9 cellular contexts compared by ENCODE assay signal in the genomic region with DNA sequence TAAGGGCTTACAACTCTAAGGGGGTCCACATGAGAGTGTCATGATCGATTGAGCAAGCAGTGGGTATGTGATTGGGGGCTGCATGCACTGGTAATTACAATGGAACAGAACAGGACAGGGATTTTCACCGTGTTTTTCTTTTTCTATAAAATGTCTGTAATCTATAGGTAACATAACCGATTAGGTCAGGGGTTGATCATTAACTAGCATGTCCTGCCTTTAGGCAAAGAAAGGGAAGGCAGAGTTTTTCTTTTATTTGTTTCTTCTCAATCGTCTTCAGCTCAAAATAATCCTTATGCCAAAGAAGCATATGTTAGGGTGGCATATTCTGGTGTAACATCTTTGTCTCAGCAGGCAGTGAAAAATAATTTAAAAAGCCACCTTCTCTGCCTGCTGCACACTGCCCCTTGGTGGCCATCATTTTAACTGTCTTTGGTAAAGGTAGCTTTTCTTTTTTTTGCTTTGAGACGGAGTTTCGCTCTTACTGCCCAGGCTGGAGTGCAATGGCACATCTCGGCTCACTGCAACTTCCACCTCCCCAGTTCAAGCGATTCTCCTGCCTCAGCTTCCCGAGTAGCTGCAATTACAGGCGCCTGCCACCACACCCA. TPM values are rescaled to one million over a fixed set of nuclear protein-coding genes. Genes with fewer than 3 reads are reported as not detected.
A peak's percentile ranks its signal among the peaks of the same experiment; 100 is the strongest.
DNase-seq lines count a peak whose midpoint lies in the region; ATAC-seq and TF ChIP-seq lines count a peak whose summit lies in the region.
"Had no signal": no experiment of that assay in that cellular context is flagged by ENCODE, and none has a peak within 500 bp of the region (broad histone marks: within the 10 kb centered on the region; RNA-seq: fewer than 3 reads in every experiment).

No MANE protein-coding gene starts in this region.

- H3K9me3 ChIP-seq in osteoblast (ENCODE audit: low read depth, low read length): no peaks in the 10 kb centered on the region
- H3K9me3 ChIP-seq: SJSA1 had no signal

- H2AFZ ChIP-seq in osteoblast (ENCODE audit: low read length): peak overlapping the region; percentile 60

- BruUV-seq in Calu3 (replicated peaks; lab: Mats Ljungman, UMichigan): no TSS peak

- no peak overlapping the region for H3K27ac ChIP-seq in osteoblast (ENCODE audit: low read depth, low read length)
- H3K27ac ChIP-seq: SJSA1 had no signal

- no peaks in the 10 kb centered on the region for H3K4me1 Mint-ChIP-seq in Calu3 (ENCODE audit: low read depth, unreplicated experiment)
- H3K4me1 Mint-ChIP-seq in activated CD4-positive, alpha-beta T cell treated with anti-CD3 and anti-CD28 coated beads for 36 hours: peaks cover 23% of the 10 kb centered on the region

- TF ChIP-seq CTCF in Calu3 (IDR thresholded peaks at IDR 0.05; ENCODE audit: unreplicated experiment) (peak; percentile 17), epithelial cell of esophagus (IDR thresholded peaks at IDR 0.05; ENCODE audit: insufficient read depth, low read depth, low read length, missing control alignments) (peak; percentile 65), osteoblast (IDR thresholded peaks at IDR 0.05; ENCODE audit: extremely low read depth, low read depth, low read length) (peak; percentile 66)

- H3K27me3 ChIP-seq in osteoblast (ENCODE audit: insufficient read depth, low read length): no peaks in the 10 kb centered on the region
- H3K27me3 ChIP-seq: SJSA1 had no signal

- CTCF ChIA-PET in Calu3 (lab: Charles Lee): interaction anchor here (1.0 to 3.2 kb wide), 7 partner anchors 9 to 217 kb away, joined by 3 to 24 read pairs (median 4); a partner anchor contains a TSS
- CTCF ChIA-PET in activated CD4-positive, alpha-beta T cell treated with anti-CD3 and anti-CD28 coated beads for 36 hours (lab: Charles Lee): interaction anchor here (0.7 to 3.8 kb wide), 30 partner anchors 8 to 657 kb away, joined by 3 to 43 read pairs (median 3); a partner anchor contains a TSS

- H3K27ac Mint-ChIP-seq in Calu3 (ENCODE audit: unreplicated experiment): no peak overlapping the region
- H3K27ac Mint-ChIP-seq in activated CD4-positive, alpha-beta T cell treated with anti-CD3 and anti-CD28 coated beads for 36 hours: no peak overlapping the region

- H3K36me3 ChIP-seq in osteoblast (ENCODE audit: insufficient read depth, low read length): no peaks in the 10 kb centered on the region

- H3K9me3 Mint-ChIP-seq in Calu3 (ENCODE audit: low read depth, unreplicated experiment): no peaks in the 10 kb centered on the region
- H3K9me3 Mint-ChIP-seq in activated CD4-positive, alpha-beta T cell treated with anti-CD3 and anti-CD28 coated beads for 36 hours (ENCODE audit: low read depth): no peaks in the 10 kb centered on the region

- DNase-seq in Calu3: peak; percentile 4
- peak; percentile 49 for DNase-seq in KBM-7
- peak; percentile 19 for DNase-seq in activated CD4-positive, alpha-beta T cell treated with anti-CD3 and anti-CD28 coated beads for 36 hours
- DNase-seq in epithelial cell of esophagus (ENCODE audit: low read depth): peak; percentile 50
- DNase-seq in osteoblast (ENCODE audit: insufficient read length, low spot score, missing footprints): peak; percentile 79
- DNase-seq in NCI-H510A treated with DMSO at 0.1 percent for 48 hours (lab: John Stamatoyannopoulos, UW): no peak
- DNase-seq in GM19238 (ENCODE audit: insufficient read length, low spot score): no peak

- H3K4me1 ChIP-seq in osteoblast (ENCODE audit: insufficient read depth, low read length): no peaks in the 10 kb centered on the region
- H3K4me1 ChIP-seq: SJSA1 had no signal

- in situ Hi-C loops in KBM-7 (cut with MboI; ENCODE audit: low pct_unique_long_range_greater_than_20kb, low sequenced_read_pairs): no loop called here

- H3K36me3 Mint-ChIP-seq in Calu3 (ENCODE audit: insufficient read depth, unreplicated experiment): no peaks in the 10 kb centered on the region
- H3K36me3 Mint-ChIP-seq in activated CD4-positive, alpha-beta T cell treated with anti-CD3 and anti-CD28 coated beads for 36 hours (ENCODE audit: low read depth): peaks cover 4% of the 10 kb centered on the region

- peak; percentile 57 for ATAC-seq in GM19328 (IDR thresholded peaks at IDR 0.05; ENCODE audit: unreplicated experiment)
- peak; percentile 78 for ATAC-seq in activated CD4-positive, alpha-beta T cell treated with anti-CD3 and anti-CD28 coated beads for 36 hours

- no peaks in the 10 kb centered on the region for H4K20me1 ChIP-seq in osteoblast (ENCODE audit: insufficient read depth, low read length)

- H3K27me3 Mint-ChIP-seq in Calu3 (ENCODE audit: unreplicated experiment): no peaks in the 10 kb centered on the region
- no peaks in the 10 kb centered on the region for H3K27me3 Mint-ChIP-seq in activated CD4-positive, alpha-beta T cell treated with anti-CD3 and anti-CD28 coated beads for 36 hours

- intact Hi-C loops in Calu3 (cut with micrococcal nuclease; ENCODE audit: unreplicated experiment): loop anchor here (2.0 kb wide), 1 partner anchor 203 kb away; no protein-coding TSS in a partner anchor
- intact Hi-C loops in activated CD4-positive, alpha-beta T cell treated with anti-CD3 and anti-CD28 coated beads for 36 hours (cut with DNase I, micrococcal nuclease): loop anchor here (1.0 kb wide), 2 partner anchors 203 to 214 kb away; no protein-coding TSS in a partner anchor

- no peak overlapping the region for H3K4me3 Mint-ChIP-seq in Calu3 (ENCODE audit: low read depth, unreplicated experiment)
- H3K4me3 Mint-ChIP-seq in activated CD4-positive, alpha-beta T cell treated with anti-CD3 and anti-CD28 coated beads for 36 hours: no peak overlapping the region

- H3K4me3 ChIP-seq in epithelial cell of esophagus (ENCODE audit: low read length): no peak overlapping the region
- H3K4me3 ChIP-seq in osteoblast (ENCODE audit: insufficient read depth, low read length): peak overlapping the region; percentile 42
- H3K4me3 ChIP-seq: SJSA1 had no signal

- peak overlapping the region; percentile 52 for H3K4me2 ChIP-seq in osteoblast (ENCODE audit: insufficient read depth, low read length)

- POLR2A ChIA-PET in activated CD4-positive, alpha-beta T cell treated with anti-CD3 and anti-CD28 coated beads for 36 hours (lab: Charles Lee): interaction anchor here (0.7 kb wide), 1 partner anchor 53 kb away, joined by 3 read pairs; no protein-coding TSS in a partner anchor

- peaks cover 50% of the 10 kb centered on the region for H3K79me2 ChIP-seq in osteoblast (ENCODE audit: insufficient read depth, low read length)

RNA-seq across cellular contexts. Expression of a gene that starts 9.7 kb away (rescaled TPM):
- 28.3 and 34.9 TPM in 2 replicates for total RNA-seq in Calu3 (2022)
- total RNA-seq in activated CD4-positive, alpha-beta T cell treated with anti-CD3 and anti-CD28 coated beads for 36 hours: 10 to 100 TPM; 19.9 to 20.0 TPM
- 19.4 and 19.5 TPM in 2 replicates for total RNA-seq in osteoblast

RNA-seq across cellular contexts. Expression of a gene that starts 33.2 kb away (rescaled TPM):
- total RNA-seq in Calu3 (2022) (65.2 and 70.2 TPM in 2 replicates), osteoblast (41.3 and 47.8 TPM in 2 replicates)
- 10 to 100 TPM; 68.7 to 85.2 TPM for total RNA-seq in activated CD4-positive, alpha-beta T cell treated with anti-CD3 and anti-CD28 coated beads for 36 hours

Comparison
In these comparisons a context has a peak if more than half of its experiments do, and no peak if none do; other contexts are left out.
1. DNase-seq: peak in Calu3 (single experiment), KBM-7 (single experiment), activated CD4-positive, alpha-beta T cell treated with anti-CD3 and anti-CD28 coated beads for 36 hours (single experiment), epithelial cell of esophagus (single experiment) and osteoblast (single experiment); none in NCI-H510A treated with DMSO at 0.1 percent for 48 hours (single experiment) and GM19238 (single experiment).
2. Peak in every context shown above with its lines, with median percentiles within 50 percentile points of each other: CTCF ChIP-seq.